Comparison of ENCODE assay signal across 18 cellular contexts in the genomic region with DNA sequence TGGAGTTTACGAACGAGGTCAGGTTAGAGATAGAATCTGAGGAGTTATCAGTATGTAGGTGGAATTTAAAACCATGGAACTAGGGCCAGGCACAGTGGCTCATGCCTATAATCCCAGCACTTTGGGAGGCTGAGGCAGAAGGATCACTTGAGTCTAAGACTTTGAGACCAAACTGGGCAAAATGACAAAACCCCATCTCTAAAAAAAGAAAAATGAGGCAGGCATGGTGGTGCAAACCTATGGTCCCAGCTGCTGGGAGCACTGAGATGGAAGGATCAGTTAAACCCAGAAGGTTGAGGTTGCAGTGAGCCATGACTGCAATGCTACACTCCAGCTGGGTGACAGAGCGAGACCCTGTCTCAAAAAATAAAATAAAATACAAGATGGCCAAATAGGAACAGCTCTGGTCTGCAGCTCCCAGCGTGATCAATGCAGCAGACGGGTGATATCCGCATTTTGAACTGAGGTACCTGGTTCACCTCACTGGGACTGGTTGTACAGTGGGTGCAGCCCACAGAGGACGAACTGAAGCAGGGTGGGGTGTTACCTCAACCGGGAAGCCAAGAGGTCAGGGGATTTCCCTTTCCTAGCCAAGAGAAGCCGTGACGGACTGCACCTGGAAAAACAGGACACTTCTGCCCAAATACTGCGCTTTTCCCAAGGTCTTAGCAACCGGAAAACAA. TPM values are rescaled to one million over a fixed set of nuclear protein-coding genes. Genes with fewer than 3 reads are reported as not detected.
A peak's percentile ranks its signal among the peaks of the same experiment; 100 is the strongest.
DNase-seq lines count a peak whose midpoint lies in the region; ATAC-seq and TF ChIP-seq lines count a peak whose summit lies in the region.
"Had no signal": no experiment of that assay in that cellular context is flagged by ENCODE, and none has a peak within 500 bp of the region (broad histone marks: within the 10 kb centered on the region; RNA-seq: fewer than 3 reads in every experiment).

No MANE protein-coding gene starts in this region.

- TF ChIP-seq POLR2A in tibial nerve (IDR thresholded peaks at IDR 0.05) = no peak

- intact Hi-C loops in PC-9 (cut with micrococcal nuclease; ENCODE audit: unreplicated experiment) = no loop called here

- no TSS peak for BruUV-seq in PC-9 (replicated peaks; lab: Mats Ljungman, UMichigan)

- no peaks in the 10 kb centered on the region; the same call in 1 of the 2 replicates for H3K9me2 ChIP-seq in PC-9 (ENCODE audit: insufficient read depth)

- no peaks in the 10 kb centered on the region for H3K36me3 ChIP-seq in KOPT-K1 (ENCODE audit: insufficient read depth, low read length)
- no peaks in the 10 kb centered on the region for H3K36me3 ChIP-seq in PC-9 (ENCODE audit: low read depth)
- H3K36me3 ChIP-seq in tibial nerve = peaks cover 0 to 6% (median 0%) of the 10 kb centered on the region in 3 donors
- H3K36me3 ChIP-seq: HAP-1 had no signal

- peaks cover 3% of the 10 kb centered on the region for H3K9me3 Mint-ChIP-seq in activated T-cell treated with anti-CD3 and anti-CD28 coated beads, Interleukin-2, amount 50 U/mL, for 4 hours
- peaks cover 22% of the 10 kb centered on the region for H3K9me3 Mint-ChIP-seq in progenitor cell of endocrine pancreas (ENCODE audit: low read depth)

- CTCF ChIA-PET in PC-9 (lab: Charles Lee) = interaction anchor here (1.0 kb wide), 1 partner anchor 23 kb away, joined by 3 read pairs; no protein-coding TSS in a partner anchor

- no peaks in the 10 kb centered on the region for H3K27me3 Mint-ChIP-seq in activated T-cell treated with anti-CD3 and anti-CD28 coated beads, Interleukin-2, amount 50 U/mL, for 4 hours (ENCODE audit: low read depth)
- no peaks in the 10 kb centered on the region for H3K27me3 Mint-ChIP-seq in progenitor cell of endocrine pancreas

- H4K20me1 ChIP-seq in PC-9 (ENCODE audit: insufficient read depth) = no peaks in the 10 kb centered on the region

- H3K27ac ChIP-seq in KOPT-K1 (ENCODE audit: low read depth, low read length, poor library complexity, severe bottlenecking) (peak overlapping the region; percentile 68), cingulate gyrus (ENCODE audit: low read depth, low read length) (peak overlapping the region; percentile 13), PC-9 (no peak overlapping the region), tibial nerve (no peak overlapping the region)
- H3K27ac ChIP-seq: VCaP had no signal

- TF ChIP-seq EP300 in tibial nerve (IDR thresholded peaks at IDR 0.05) = no peak

- peak overlapping the region; percentile 37 for H3K27ac Mint-ChIP-seq in progenitor cell of endocrine pancreas

- peaks cover 1% of the 10 kb centered on the region for H3K4me1 Mint-ChIP-seq in activated T-cell treated with anti-CD3 and anti-CD28 coated beads, Interleukin-2, amount 50 U/mL, for 4 hours (ENCODE audit: low read depth)
- H3K4me1 Mint-ChIP-seq in progenitor cell of endocrine pancreas (ENCODE audit: low read depth) = peaks cover 5% of the 10 kb centered on the region

- no peak for DNase-seq in activated T-cell treated with anti-CD3 and anti-CD28 coated beads, Interleukin-2, amount 50 U/mL, for 4 hours
- DNase-seq in activated T-cell treated with anti-CD3 and anti-CD28 coated beads, Interleukin-2, amount 50 U/mL, for 1 hour = no peak
- no peak for DNase-seq in progenitor cell of endocrine pancreas (ENCODE audit: low spot score, unreplicated experiment)
- DNase-seq in PC-9 = no peak
- DNase-seq in islet precursor cell = no peak
- no peak for DNase-seq in tibial nerve (ENCODE audit: low spot score in 2 of 2)
- DNase-seq: GDM1; NCI-H2107; right cardiac atrium; stimulated activated CD4-positive, alpha-beta T cell treated with anti-CD3 and anti-CD28 coated beads, Interleukin-2, amount 100 ng/mL, for 48 hours; stimulated activated CD8-positive, alpha-beta memory T cell treated with anti-CD3 and anti-CD28 coated beads, Interleukin-4, amount 100 ng/mL, for 48 hours; tibial artery had no signal

- no peak for ATAC-seq in activated T-cell treated with anti-CD3 and anti-CD28 coated beads, Interleukin-2, amount 50 U/mL, for 4 hours
- ATAC-seq: right cardiac atrium had no signal

- no peaks in the 10 kb centered on the region for H3F3A ChIP-seq in PC-9 (ENCODE audit: insufficient read depth, low read depth)

- H3K27me3 ChIP-seq in PC-9 (ENCODE audit: insufficient read depth, low read depth) = no peaks in the 10 kb centered on the region
- H3K27me3 ChIP-seq in tibial nerve = no peaks in the 10 kb centered on the region
- H3K27me3 ChIP-seq: tibial artery had no signal

- no peak overlapping the region for H3K4me3 ChIP-seq in PC-9
- no peak overlapping the region for H3K4me3 ChIP-seq in tibial nerve
- H3K4me3 ChIP-seq: HAP-1, lung had no signal

- H2AFZ ChIP-seq in PC-9 = no peak overlapping the region

- no peak overlapping the region for H3K4me2 ChIP-seq in PC-9

- H3K4me1 ChIP-seq in PC-9 (replicated peaks; ENCODE audit: insufficient read depth) (no peaks in the 10 kb centered on the region), tibial nerve (peaks cover 0 to 21% (median 0%) of the 10 kb centered on the region in 4 donors)
- H3K4me1 ChIP-seq: HAP-1 had no signal

- 82 to 92% methylated on average over 12 of the region's 12 CpGs for WGBS in tibial nerve, 2 donors

- peaks cover 23% of the 10 kb centered on the region for H3K36me3 Mint-ChIP-seq in activated T-cell treated with anti-CD3 and anti-CD28 coated beads, Interleukin-2, amount 50 U/mL, for 4 hours (ENCODE audit: insufficient read depth)
- peaks cover 19% of the 10 kb centered on the region for H3K36me3 Mint-ChIP-seq in progenitor cell of endocrine pancreas (ENCODE audit: insufficient read depth)

- peaks cover 5% of the 10 kb centered on the region for H3K9me3 ChIP-seq in KOPT-K1 (ENCODE audit: insufficient read depth, low read length, poor library complexity, severe bottlenecking)
- H3K9me3 ChIP-seq in PC-9 (ENCODE audit: insufficient read depth, low read depth) = 0 out of 2 replicates have a peak, but pooled peaks cover 8% of the 10 kb centered on the region
- no peaks in the 10 kb centered on the region for H3K9me3 ChIP-seq in tibial nerve
- H3K9me3 ChIP-seq: HAP-1, tibial artery had no signal

- peak overlapping the region; percentile 64 for H3K4me3 Mint-ChIP-seq in activated T-cell treated with anti-CD3 and anti-CD28 coated beads, Interleukin-2, amount 50 U/mL, for 4 hours
- no peak overlapping the region for H3K4me3 Mint-ChIP-seq in progenitor cell of endocrine pancreas (ENCODE audit: low read depth)
- H3K4me3 Mint-ChIP-seq: neural crest cell had no signal

- TF ChIP-seq CTCF in progenitor cell of endocrine pancreas (IDR thresholded peaks at IDR 0.05; ENCODE audit: unreplicated experiment) (no peak), PC-9 (conservative IDR thresholded peaks at IDR 0.05) (no peak), tibial nerve (IDR thresholded peaks at IDR 0.05) (no peak)

- H3K79me2 ChIP-seq in PC-9 (ENCODE audit: low read depth) = no peaks in the 10 kb centered on the region

- POLR2A ChIA-PET in PC-9 (lab: Charles Lee; ENCODE audit: unreplicated experiment) = interaction anchor here (0.6 kb wide), 1 partner anchor 47 kb away, joined by 3 read pairs; no protein-coding TSS in a partner anchor

RNA-seq across cellular contexts. Expression of a gene that starts 33.3 kb away (rescaled TPM):
- 10 to 100 TPM in 1 of 3 donors, 1 to 10 TPM in 2; 9.3 to 13.5 (median 9.7) TPM for total RNA-seq in activated T-cell treated with anti-CD3 and anti-CD28 coated beads, Interleukin-2, amount 50 U/mL, for 4 hours
- total RNA-seq in progenitor cell of endocrine pancreas = 13.6 and 14.1 TPM in 2 replicates
- 5.9 and 7.2 TPM in 2 replicates for total RNA-seq in PC-9 (2021)
- 10 to 100 TPM; 15.6 to 19.0 (median 16.7) TPM for total RNA-seq in tibial nerve

Comparison
In these comparisons a context has a peak if more than half of its experiments do, and no peak if none do; other contexts are left out.
1. H3K27ac ChIP-seq: peak in KOPT-K1 (single experiment) and cingulate gyrus (single experiment); none in PC-9 (single experiment) and tibial nerve (0 of 4).